1 cellular context compared by ENCODE assay signal in the genomic region with DNA sequence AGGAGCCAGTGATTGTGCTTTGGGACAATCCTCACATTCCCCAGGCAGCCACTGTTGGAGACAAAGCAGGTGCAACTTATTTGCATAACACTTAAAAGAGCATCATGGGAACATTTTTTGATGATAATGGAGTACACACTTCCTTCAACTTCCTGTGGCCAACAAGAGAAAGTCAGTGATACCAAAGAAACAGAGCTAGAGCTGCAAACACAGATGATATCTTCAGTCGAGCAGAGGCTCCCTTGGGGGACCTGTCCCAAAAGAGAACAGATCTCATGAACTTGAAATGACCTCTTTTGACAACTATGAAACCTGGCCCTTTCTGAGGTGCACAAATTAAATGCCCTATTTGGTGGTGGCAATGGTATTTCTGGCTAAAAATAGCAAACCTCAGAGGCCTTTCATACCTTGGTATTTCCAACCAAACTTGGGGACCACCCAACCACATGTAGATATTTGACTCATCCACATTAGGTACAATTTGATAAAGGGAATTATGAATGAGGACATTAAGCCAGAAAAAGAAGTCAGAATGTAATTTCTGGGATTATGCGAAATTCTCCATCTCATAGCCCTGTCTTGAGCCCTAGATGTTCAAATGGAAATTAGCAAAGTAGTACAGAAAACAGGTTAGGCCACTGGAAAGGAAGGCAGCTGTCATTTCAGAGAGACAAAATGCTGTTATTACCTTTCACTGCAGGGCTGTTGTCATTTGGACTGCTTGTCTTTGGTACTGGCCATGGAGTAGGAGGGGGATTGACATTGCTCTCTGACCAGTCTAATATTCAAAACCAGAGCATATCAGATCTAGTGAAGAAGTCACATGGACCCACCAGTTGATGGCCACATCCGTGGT.
A peak's percentile ranks its signal among the peaks of the same experiment; 100 is the strongest.
TF ChIP-seq lines count a peak whose summit lies in the region.

No MANE protein-coding gene starts in this region.

TF ChIP-seq in GM12878, 131 proteins besides CTCF, POLR2A, EP300 and RAD21 (continued from another document and continues in another):
- TF ChIP-seq ATF2 (IDR thresholded peaks at IDR 0.05; ENCODE audit: low read length) (peak; percentile 99), MAX (IDR thresholded peaks at IDR 0.05; ENCODE audit: low read depth, low read length) (no peak), CHD4 (IDR thresholded peaks at IDR 0.05) (no peak), ZNF384 (IDR thresholded peaks at IDR 0.05; ENCODE audit: borderline replicate concordance, low read depth, low read length) (no peak), SP1 (IDR thresholded peaks at IDR 0.05; ENCODE audit: low read depth, low read length) (peak; percentile 37), ZNF592 (IDR thresholded peaks at IDR 0.05) (no peak; the same call in 1 of the 2 replicates), BCL3 (IDR thresholded peaks at IDR 0.05; ENCODE audit: borderline replicate concordance, insufficient read depth, low read depth, low read length, poor library complexity, severe bottlenecking) (peak; percentile 96), NR2F1 (conservative IDR thresholded peaks at IDR 0.05) (peak; percentile 90), TCF12 (IDR thresholded peaks at IDR 0.05; ENCODE audit: low read depth, low read length) (peak; percentile 39), STAT3 (IDR thresholded peaks at IDR 0.05; ENCODE audit: low read depth, low read length) (no peak), LARP7 (IDR thresholded peaks at IDR 0.05) (no peak), CREB1 (IDR thresholded peaks at IDR 0.05; ENCODE audit: low read depth) (peak; percentile 67; the same call in 1 of the 2 replicates), SREBF1 (IDR thresholded peaks at IDR 0.05; ENCODE audit: low read length) (no peak), NR2C2 (IDR thresholded peaks at IDR 0.05; ENCODE audit: borderline replicate concordance, control insufficient read depth, insufficient read length, low read depth) (no peak), ASH2L (IDR thresholded peaks at IDR 0.05; ENCODE audit: borderline replicate concordance, low read depth) (no peak), MYC (IDR thresholded peaks at IDR 0.05; ENCODE audit: insufficient read depth, insufficient read length, insufficient replicate concordance, low read length, severe bottlenecking) (no peak), NFXL1 (IDR thresholded peaks at IDR 0.05; ENCODE audit: borderline replicate concordance) (no peak), ZNF217 (IDR thresholded peaks at IDR 0.05) (0 out of 2 replicates have a peak, but pooled peaks have one; percentile 39), CREM (IDR thresholded peaks at IDR 0.05; ENCODE audit: low read depth) (peak; percentile 64), MEF2A (IDR thresholded peaks at IDR 0.05; ENCODE audit: insufficient read depth, low read depth, low read length) (peak; percentile 98), SMC3 (IDR thresholded peaks at IDR 0.05; ENCODE audit: borderline replicate concordance, low read length) (peak; percentile 34; the same call in 1 of the 2 replicates), YBX1 (IDR thresholded peaks at IDR 0.05) (no peak), ZNF622 (IDR thresholded peaks at IDR 0.05) (no peak), NBN (IDR thresholded peaks at IDR 0.05) (peak; percentile 61), CEBPZ (IDR thresholded peaks at IDR 0.05; ENCODE audit: low read depth, low read length) (no peak), ZBED1 (IDR thresholded peaks at IDR 0.05; ENCODE audit: borderline replicate concordance) (peak; percentile 86), BHLHE40 (IDR thresholded peaks at IDR 0.05; ENCODE audit: borderline replicate concordance in 1 of 2, low read depth in 2 of 2, low read length in 1 of 2) (peak; percentile 11 to 45; a peak in 2 of 4 replicates), SIX5 (IDR thresholded peaks at IDR 0.05; ENCODE audit: low read depth, low read length, severe bottlenecking) (no peak), NFYA (IDR thresholded peaks at IDR 0.05; ENCODE audit: borderline replicate concordance, low read depth, low read length) (no peak), HDAC6 (IDR thresholded peaks at IDR 0.05; ENCODE audit: unreplicated experiment) (no peak), FOS (IDR thresholded peaks at IDR 0.05; ENCODE audit: borderline replicate concordance, extremely low read depth, insufficient read length) (no peak), HDGF (IDR thresholded peaks at IDR 0.05) (no peak), POLR2AphosphoS2 (IDR thresholded peaks at IDR 0.05; ENCODE audit: low read depth, low read length) (no peak), BMI1 (IDR thresholded peaks at IDR 0.05; ENCODE audit: borderline replicate concordance) (peak; percentile 58), BACH1 (IDR thresholded peaks at IDR 0.05; ENCODE audit: borderline replicate concordance) (no peak), NRF1 (conservative IDR thresholded peaks at IDR 0.05; ENCODE audit: low read depth, low read length) (no peak), HDAC2 (IDR thresholded peaks at IDR 0.05) (no peak), ZBTB4 (CRISPR knock-in tag; IDR thresholded peaks at IDR 0.05) (no peak), POLR2AphosphoS5 (IDR thresholded peaks at IDR 0.05; ENCODE audit: low read length) (peak; percentile 46; the same call in 1 of the 2 replicates), SRF (IDR thresholded peaks at IDR 0.05; ENCODE audit: low read depth in 2 of 2, low read length in 2 of 2) (peak in 1 of 2 experiments; percentile 89; a peak in 2 of 4 replicates)
- TF ChIP-seq, protein P1, sequence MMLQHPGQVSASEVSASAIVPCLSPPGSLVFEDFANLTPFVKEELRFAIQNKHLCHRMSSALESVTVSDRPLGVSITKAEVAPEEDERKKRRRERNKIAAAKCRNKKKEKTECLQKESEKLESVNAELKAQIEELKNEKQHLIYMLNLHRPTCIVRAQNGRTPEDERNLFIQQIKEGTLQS (IDR thresholded peaks at IDR 0.05; ENCODE audit: borderline replicate concordance, extremely low read depth, low read depth, low read length) = no peak
- TF ChIP-seq, protein P2, sequence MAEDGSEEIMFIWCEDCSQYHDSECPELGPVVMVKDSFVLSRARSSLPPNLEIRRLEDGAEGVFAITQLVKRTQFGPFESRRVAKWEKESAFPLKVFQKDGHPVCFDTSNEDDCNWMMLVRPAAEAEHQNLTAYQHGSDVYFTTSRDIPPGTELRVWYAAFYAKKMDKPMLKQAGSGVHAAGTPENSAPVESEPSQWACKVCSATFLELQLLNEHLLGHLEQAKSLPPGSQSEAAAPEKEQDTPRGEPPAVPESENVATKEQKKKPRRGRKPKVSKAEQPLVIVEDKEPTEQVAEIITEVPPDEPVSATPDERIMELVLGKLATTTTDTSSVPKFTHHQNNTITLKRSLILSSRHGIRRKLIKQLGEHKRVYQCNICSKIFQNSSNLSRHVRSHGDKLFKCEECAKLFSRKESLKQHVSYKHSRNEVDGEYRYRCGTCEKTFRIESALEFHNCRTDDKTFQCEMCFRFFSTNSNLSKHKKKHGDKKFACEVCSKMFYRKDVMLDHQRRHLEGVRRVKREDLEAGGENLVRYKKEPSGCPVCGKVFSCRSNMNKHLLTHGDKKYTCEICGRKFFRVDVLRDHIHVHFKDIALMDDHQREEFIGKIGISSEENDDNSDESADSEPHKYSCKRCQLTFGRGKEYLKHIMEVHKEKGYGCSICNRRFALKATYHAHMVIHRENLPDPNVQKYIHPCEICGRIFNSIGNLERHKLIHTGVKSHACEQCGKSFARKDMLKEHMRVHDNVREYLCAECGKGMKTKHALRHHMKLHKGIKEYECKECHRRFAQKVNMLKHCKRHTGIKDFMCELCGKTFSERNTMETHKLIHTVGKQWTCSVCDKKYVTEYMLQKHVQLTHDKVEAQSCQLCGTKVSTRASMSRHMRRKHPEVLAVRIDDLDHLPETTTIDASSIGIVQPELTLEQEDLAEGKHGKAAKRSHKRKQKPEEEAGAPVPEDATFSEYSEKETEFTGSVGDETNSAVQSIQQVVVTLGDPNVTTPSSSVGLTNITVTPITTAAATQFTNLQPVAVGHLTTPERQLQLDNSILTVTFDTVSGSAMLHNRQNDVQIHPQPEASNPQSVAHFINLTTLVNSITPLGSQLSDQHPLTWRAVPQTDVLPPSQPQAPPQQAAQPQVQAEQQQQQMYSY (CRISPR knock-in tag; IDR thresholded peaks at IDR 0.05) = no peak
